21 cellular contexts compared by ENCODE assay signal in genomic region chr1:54307305-54307704, GRCh38.
"Had no signal": no experiment of that assay in that cellular context is flagged by ENCODE, and none has a peak within 500 bp of the region (broad histone marks: within the 10 kb centered on the region; RNA-seq: fewer than 3 reads in every experiment).

No MANE protein-coding gene starts in this region.

- H3K27ac Mint-ChIP-seq: activated CD8-positive, alpha-beta T cell treated with anti-CD3 and anti-CD28 coated beads, Interleukin-2, amount 10 ng/mL, durations not matched to agents 7 days and 5 days had no signal

- ATAC-seq: activated CD8-positive, alpha-beta T cell treated with anti-CD3 and anti-CD28 coated beads, Interleukin-2, amount 10 ng/mL, durations not matched to agents 7 days and 5 days; esophagus mucosa; gastroesophageal sphincter; heart right ventricle; left lung; right lobe of liver had no signal

- H2AFZ ChIP-seq: parathyroid adenoma had no signal

- H3K36me3 ChIP-seq: brain microvascular endothelial cell, gastroesophageal sphincter, heart right ventricle, left lung, neutrophil, right lobe of liver, thyroid gland had no signal

- H3K4me1 ChIP-seq: parathyroid adenoma, right lobe of liver had no signal

- H3K27ac ChIP-seq: brain microvascular endothelial cell, coronary artery, gastroesophageal sphincter, heart right ventricle, left lung, neutrophil, parathyroid adenoma, right lobe of liver, thyroid gland had no signal

- DNase-seq: activated CD4-positive, alpha-beta T cell treated with anti-CD3 and anti-CD28 coated beads for 48 hours; activated CD4-positive, CD25-positive, alpha-beta regulatory T cell; activated CD8-positive, alpha-beta memory T cell treated with anti-CD3 and anti-CD28 coated beads, Interleukin-2, amount 50 U/mL, for 4 hours; activated CD8-positive, alpha-beta T cell treated with anti-CD3 and anti-CD28 coated beads, Interleukin-2, amount 10 ng/mL, durations not matched to agents 7 days and 5 days; activated gamma-delta T cell treated with Interleukin-2 at 50 U/mL for 16 hours; activated T-cell treated with anti-CD3 and anti-CD28 coated beads, Interleukin-2, amount 50 U/mL, for 48 hours; anterior cingulate cortex; brain microvascular endothelial cell; heart right ventricle; left lung; right lobe of liver; small intestine; stimulated activated CD4-positive, alpha-beta T cell treated with anti-CD3 and anti-CD28 coated beads, Interleukin-4, amount 100 ng/mL, for 1 hour; SW 1271; thyroid gland had no signal

- H3K4me3 ChIP-seq: coronary artery, gastroesophageal sphincter, heart right ventricle, left lung, right lobe of liver, thyroid gland had no signal

- FAIRE-seq: small intestine, urothelium cell line had no signal

- H3K9me3 ChIP-seq: gastroesophageal sphincter, heart right ventricle, left lung, neutrophil, right lobe of liver, thyroid gland had no signal

- H3K9ac ChIP-seq: parathyroid adenoma had no signal

- H3K4me3 Mint-ChIP-seq: activated CD8-positive, alpha-beta T cell treated with anti-CD3 and anti-CD28 coated beads, Interleukin-2, amount 10 ng/mL, durations not matched to agents 7 days and 5 days had no signal

- H3K27me3 ChIP-seq: brain microvascular endothelial cell, gastroesophageal sphincter, heart right ventricle, left lung, neutrophil, right lobe of liver, thyroid gland had no signal
